8 cellular contexts compared by ENCODE assay signal in the genomic region with DNA sequence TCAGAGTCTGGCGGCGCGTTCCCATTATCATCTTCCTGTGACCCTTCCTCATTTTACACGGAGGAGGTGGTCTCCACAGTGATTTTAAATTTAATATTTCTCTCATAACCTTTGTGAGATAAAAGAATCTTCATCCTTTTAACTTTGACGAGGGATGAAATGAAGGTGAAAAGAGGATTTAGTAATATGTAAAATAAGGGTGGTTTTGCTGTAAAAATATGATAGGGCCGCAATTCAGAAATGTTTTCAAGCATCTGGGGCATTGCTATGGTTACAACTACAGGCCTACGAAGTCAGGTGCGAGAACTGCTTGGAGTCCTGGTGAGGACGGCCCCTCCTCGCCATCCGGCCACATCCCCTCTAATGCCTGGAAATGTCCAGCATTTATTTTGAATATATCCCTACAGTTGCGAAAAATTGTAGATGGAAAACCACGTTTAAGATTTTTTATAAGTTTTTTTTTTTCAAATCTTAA. TPM values are rescaled to one million over a fixed set of nuclear protein-coding genes. Genes with fewer than 3 reads are reported as not detected.
DNase-seq lines count a peak whose midpoint lies in the region; ATAC-seq and TF ChIP-seq lines count a peak whose summit lies in the region.

No MANE protein-coding gene starts in this region.

- no peak for ATAC-seq in heart right ventricle
- ATAC-seq in Right ventricle myocardium inferior, result no peak
- ATAC-seq in right cardiac atrium, result no peak
- ATAC-seq in esophagus mucosa, result no peak
- no peak for ATAC-seq in HG03196 (IDR thresholded peaks at IDR 0.05; ENCODE audit: unreplicated experiment)

- peak overlapping the region; percentile 96 for H3K27ac Mint-ChIP-seq in activated T-helper 1 cell treated with anti-CD3 and anti-CD28 coated beads, Interleukin-12 subunit alpha, Interleukin-12 subunit beta, Interleukin-2, Interleukin-4 antibody, amounts not matched to agents 30 ng/mL and 10 ng/mL and 1 ng/mL, durations not matched to agents 14 hours and 24 hours and 36 hours

- no peaks in the 10 kb centered on the region for H3K9me3 Mint-ChIP-seq in activated T-helper 1 cell treated with anti-CD3 and anti-CD28 coated beads, Interleukin-12 subunit alpha, Interleukin-12 subunit beta, Interleukin-2, Interleukin-4 antibody, amounts not matched to agents 30 ng/mL and 10 ng/mL and 1 ng/mL, durations not matched to agents 14 hours and 24 hours and 36 hours

- H3K4me1 Mint-ChIP-seq in activated T-helper 1 cell treated with anti-CD3 and anti-CD28 coated beads, Interleukin-12 subunit alpha, Interleukin-12 subunit beta, Interleukin-2, Interleukin-4 antibody, amounts not matched to agents 30 ng/mL and 10 ng/mL and 1 ng/mL, durations not matched to agents 14 hours and 24 hours and 36 hours (ENCODE audit: low read depth), result peaks cover 34% of the 10 kb centered on the region

- peak in 1 of 9 donors; percentile 0 for TF ChIP-seq CTCF in heart right ventricle (IDR thresholded peaks at IDR 0.05)

- H3K4me1 ChIP-seq in heart right ventricle (peaks cover 0 to 34% (median 25%) of the 10 kb centered on the region in 9 donors), right cardiac atrium (ENCODE audit: control insufficient read depth, insufficient read depth, low read length) (no peaks in the 10 kb centered on the region)

- H3K9me3 ChIP-seq in heart right ventricle, result no peaks in the 10 kb centered on the region
- H3K9me3 ChIP-seq in right cardiac atrium (ENCODE audit: control insufficient read depth, low read length), result no peaks in the 10 kb centered on the region

- WGBS in heart right ventricle, 2 donors, result 18 to 19% methylated on average over 13 of the region's 13 CpGs
- 20% methylated on average over 13 of the region's 13 CpGs for WGBS in right cardiac atrium

- H3K27ac ChIP-seq in heart right ventricle, result peak overlapping the region; percentile 35 to 97 (median 92)
- H3K27ac ChIP-seq in right cardiac atrium (ENCODE audit: low read length), result peak overlapping the region; percentile 49
- H3K27ac ChIP-seq in skin epidermis, result peak overlapping the region in 20 of 21 experiments; percentile 48 to 97 (median 83)

- DNase-seq in heart right ventricle, result peak in 1 of 2 donors; percentile 19
- DNase-seq in Right ventricle myocardium inferior (ENCODE audit: missing footprints), result no peak
- no peak for DNase-seq in activated T-helper 1 cell treated with anti-CD3 and anti-CD28 coated beads, Interleukin-12 subunit alpha, Interleukin-12 subunit beta, Interleukin-2, Interleukin-4 antibody, amounts not matched to agents 30 ng/mL and 10 ng/mL and 1 ng/mL, durations not matched to agents 14 hours and 24 hours and 36 hours (ENCODE audit: low spot score)
- DNase-seq in right cardiac atrium, result peak in 2 of 3 donors; percentile 54 to 63
- DNase-seq in dedifferentiated amniotic fluid mesenchymal stem cell (ENCODE audit: extremely low spot score), result no peak

- H3K36me3 ChIP-seq in heart right ventricle, result peaks cover 0 to 6% (median 0%) of the 10 kb centered on the region in 9 donors

- H3K4me3 ChIP-seq in heart right ventricle (peak overlapping the region; percentile 25 to 98 (median 88)), right cardiac atrium (ENCODE audit: low read length) (peak overlapping the region; percentile 50), skin epidermis (peak overlapping the region; percentile 6 to 97 (median 82))

- intact Hi-C loops in heart right ventricle (cut with DNase I), result loop anchor here in 8 of 10 donors (1.0 to 10.0 kb wide), 6 partner anchors 53 to 117 kb away; a partner anchor contains a TSS
- intact Hi-C loops in Right ventricle myocardium inferior (cut with DNase I), result loop anchor here (1.0 kb wide), 3 partner anchors 53 to 117 kb away; a partner anchor contains a TSS
- intact Hi-C loops in activated T-helper 1 cell treated with anti-CD3 and anti-CD28 coated beads, Interleukin-12 subunit alpha, Interleukin-12 subunit beta, Interleukin-2, Interleukin-4 antibody, amounts not matched to agents 30 ng/mL and 10 ng/mL and 1 ng/mL, durations not matched to agents 14 hours and 24 hours and 36 hours (cut with micrococcal nuclease), result loop anchor here (1.0 to 5.0 kb wide), 15 partner anchors 10 to 1190 kb away; a partner anchor contains a TSS
- intact Hi-C loops in right cardiac atrium (cut with DNase I), result loop anchor here in 1 of 4 donors (5.0 kb wide), 1 partner anchor 50 kb away; no protein-coding TSS in a partner anchor

- H3K4me3 Mint-ChIP-seq in activated T-helper 1 cell treated with anti-CD3 and anti-CD28 coated beads, Interleukin-12 subunit alpha, Interleukin-12 subunit beta, Interleukin-2, Interleukin-4 antibody, amounts not matched to agents 30 ng/mL and 10 ng/mL and 1 ng/mL, durations not matched to agents 14 hours and 24 hours and 36 hours, result peak overlapping the region; percentile 96

- peaks cover 16% of the 10 kb centered on the region for H3K36me3 Mint-ChIP-seq in activated T-helper 1 cell treated with anti-CD3 and anti-CD28 coated beads, Interleukin-12 subunit alpha, Interleukin-12 subunit beta, Interleukin-2, Interleukin-4 antibody, amounts not matched to agents 30 ng/mL and 10 ng/mL and 1 ng/mL, durations not matched to agents 14 hours and 24 hours and 36 hours (ENCODE audit: low read depth)

- no peaks in the 10 kb centered on the region for H3K27me3 Mint-ChIP-seq in activated T-helper 1 cell treated with anti-CD3 and anti-CD28 coated beads, Interleukin-12 subunit alpha, Interleukin-12 subunit beta, Interleukin-2, Interleukin-4 antibody, amounts not matched to agents 30 ng/mL and 10 ng/mL and 1 ng/mL, durations not matched to agents 14 hours and 24 hours and 36 hours (ENCODE audit: insufficient read depth)

- no peaks in the 10 kb centered on the region for H3K27me3 ChIP-seq in heart right ventricle
- H3K27me3 ChIP-seq in right cardiac atrium (ENCODE audit: control insufficient read depth, insufficient read depth), result no peaks in the 10 kb centered on the region

RNA-seq across cellular contexts. Expression of a gene that starts 0.4 kb away (rescaled TPM):
- 10 to 100 TPM in 8 of 10 donors, 1 to 10 TPM in 2; 7.5 to 13.9 (median 11.8) TPM for total RNA-seq in heart right ventricle
- 1 to 10 TPM; 2.1 to 5.0 TPM for polyA plus RNA-seq in heart right ventricle
- total RNA-seq in Right ventricle myocardium inferior, result 10.1 TPM
- total RNA-seq in activated T-helper 1 cell treated with anti-CD3 and anti-CD28 coated beads, Interleukin-12 subunit alpha, Interleukin-12 subunit beta, Interleukin-2, Interleukin-4 antibody, amounts not matched to agents 30 ng/mL and 10 ng/mL and 1 ng/mL, durations not matched to agents 14 hours and 24 hours and 36 hours, result 18.4 and 19.5 TPM in 2 replicates
- total RNA-seq in right cardiac atrium, result 10 to 100 TPM; 12.8 to 15.2 (median 13.8) TPM
- 3.8 TPM for polyA plus RNA-seq in right cardiac atrium
- total RNA-seq in esophagus mucosa, result 9.6 TPM

RNA-seq across cellular contexts. Expression of a gene that starts 53.4 kb away (rescaled TPM):
- total RNA-seq in heart right ventricle, result 10 to 100 TPM in 5 of 10 donors, 1 to 10 TPM in 5; 7.7 to 14.8 (median 10.0) TPM
- 1 to 10 TPM; 4.9 to 8.3 TPM for polyA plus RNA-seq in heart right ventricle
- total RNA-seq in Right ventricle myocardium inferior, result 6.4 TPM
- 14.7 and 16.6 TPM in 2 replicates for total RNA-seq in activated T-helper 1 cell treated with anti-CD3 and anti-CD28 coated beads, Interleukin-12 subunit alpha, Interleukin-12 subunit beta, Interleukin-2, Interleukin-4 antibody, amounts not matched to agents 30 ng/mL and 10 ng/mL and 1 ng/mL, durations not matched to agents 14 hours and 24 hours and 36 hours
- total RNA-seq in right cardiac atrium, result 1 to 10 TPM; 7.3 to 9.3 (median 9.0) TPM
- polyA plus RNA-seq in right cardiac atrium, result 4.5 TPM
- 3.4 TPM for total RNA-seq in esophagus mucosa

RNA-seq across cellular contexts. Expression of a gene that starts 58.8 kb away (rescaled TPM):
- total RNA-seq in heart right ventricle, result 1 to 10 TPM in 1 of 10 donors, under 1 TPM in 9; 0.13 to 3.3 (median 0.56) TPM
- under 1 TPM; 0.20 to 0.44 TPM for polyA plus RNA-seq in heart right ventricle
- total RNA-seq in Right ventricle myocardium inferior, result 0.43 TPM
- total RNA-seq in activated T-helper 1 cell treated with anti-CD3 and anti-CD28 coated beads, Interleukin-12 subunit alpha, Interleukin-12 subunit beta, Interleukin-2, Interleukin-4 antibody, amounts not matched to agents 30 ng/mL and 10 ng/mL and 1 ng/mL, durations not matched to agents 14 hours and 24 hours and 36 hours, result 66.2 and 66.7 TPM in 2 replicates
- 1 to 10 TPM; 1.1 to 1.6 (median 1.4) TPM for total RNA-seq in right cardiac atrium
- polyA plus RNA-seq in right cardiac atrium, result 0.48 TPM
- total RNA-seq in esophagus mucosa, result 1.9 TPM

Comparison
In these comparisons a context has a peak if more than half of its experiments do, and no peak if none do; other contexts are left out.
1. DNase-seq: peak in right cardiac atrium (2 of 3); none in Right ventricle myocardium inferior (single experiment), activated T-helper 1 cell treated with anti-CD3 and anti-CD28 coated beads, Interleukin-12 subunit alpha, Interleukin-12 subunit beta, Interleukin-2, Interleukin-4 antibody, amounts not matched to agents 30 ng/mL and 10 ng/mL and 1 ng/mL, durations not matched to agents 14 hours and 24 hours and 36 hours (single experiment) and dedifferentiated amniotic fluid mesenchymal stem cell (single experiment).
2. RNA of a gene that starts 58.8 kb away (total RNA-seq): 66.2 to 66.7 TPM in activated T-helper 1 cell treated with anti-CD3 and anti-CD28 coated beads, Interleukin-12 subunit alpha, Interleukin-12 subunit beta, Interleukin-2, Interleukin-4 antibody, amounts not matched to agents 30 ng/mL and 10 ng/mL and 1 ng/mL, durations not matched to agents 14 hours and 24 hours and 36 hours; 1.9 TPM in esophagus mucosa (single experiment), 1.1 to 1.6 TPM in right cardiac atrium, 0.13 to 3.3 TPM in heart right ventricle and 0.43 TPM in Right ventricle myocardium inferior (single experiment); every median in the first group is over 10 times any median in the second.
3. Peak in every context shown above with its lines, with median percentiles within 50 percentile points of each other: H3K27ac ChIP-seq and H3K4me3 ChIP-seq.